Comparison of ENCODE assay signal across 11 cellular contexts in genomic region chr1:101264699-101265098, GRCh38. TPM values are rescaled to one million over a fixed set of nuclear protein-coding genes. Genes with fewer than 3 reads are reported as not detected.
DNase-seq lines count a peak whose midpoint lies in the region; ATAC-seq and TF ChIP-seq lines count a peak whose summit lies in the region.
"Had no signal": no experiment of that assay in that cellular context is flagged by ENCODE, and none has a peak within 500 bp of the region (broad histone marks: within the 10 kb centered on the region; RNA-seq: fewer than 3 reads in every experiment).

No MANE protein-coding gene starts in this region.

- H3K4me3 Mint-ChIP-seq in CD14-positive monocyte = peak overlapping the region in 1 of 2 donors; percentile 77
- peak overlapping the region; percentile 37 for H3K4me3 Mint-ChIP-seq in activated CD8-positive, alpha-beta T cell treated with anti-CD3 and anti-CD28 coated beads, Interleukin-2, amount 10 ng/mL, durations not matched to agents 7 days and 5 days

- peak overlapping the region in 5 of 7 donors; percentile 24 to 82 (median 63) for H3K27ac Mint-ChIP-seq in CD14-positive monocyte
- H3K27ac Mint-ChIP-seq in activated CD8-positive, alpha-beta T cell treated with anti-CD3 and anti-CD28 coated beads, Interleukin-2, amount 10 ng/mL, durations not matched to agents 7 days and 5 days = peak overlapping the region; percentile 81

- 2 to 24% methylated on average over 2 of the region's 2 CpGs for WGBS in GM23248 (ENCODE audit: low coverage in 1 of 2, low lambda C conversion rate in 2 of 2, missing lambda C conversion rate in 2 of 2), 2 experiments

- H3K79me2 ChIP-seq in GM23248 (ENCODE audit: insufficient read depth) = no peaks in the 10 kb centered on the region

- CTCF ChIA-PET in activated CD8-positive, alpha-beta T cell treated with anti-CD3 and anti-CD28 coated beads, Interleukin-2, amount 10 ng/mL, durations not matched to agents 7 days and 5 days (lab: Charles Lee) = interaction anchor here (1.0 to 1.4 kb wide), 4 partner anchors 13 to 26 kb away, joined by 3 to 5 read pairs (median 4); no protein-coding TSS in a partner anchor

- DNase-seq in CD14-positive monocyte (ENCODE audit: low spot score) (peak; percentile 57), GM23248 (no peak), left ventricle myocardium inferior (no peak), NCI-H446 (lab: John Stamatoyannopoulos, UW) (no peak)
- DNase-seq in activated CD8-positive, alpha-beta T cell treated with anti-CD3 and anti-CD28 coated beads, Interleukin-2, amount 10 ng/mL, durations not matched to agents 7 days and 5 days = peak; percentile 32
- no peak for DNase-seq in stimulated activated CD4-positive, alpha-beta T cell treated with anti-CD3 and anti-CD28 coated beads, Interleukin-4, amount 100 ng/mL, for 1 hour
- DNase-seq: anterior cingulate cortex, NCI-H2227 treated with DMSO at 0.1 percent for 48 hours, T1000 had no signal

- H3K4me1 Mint-ChIP-seq in CD14-positive monocyte = peaks cover 52% of the 10 kb centered on the region
- peaks cover 65% of the 10 kb centered on the region for H3K4me1 Mint-ChIP-seq in activated CD8-positive, alpha-beta T cell treated with anti-CD3 and anti-CD28 coated beads, Interleukin-2, amount 10 ng/mL, durations not matched to agents 7 days and 5 days (ENCODE audit: low read depth)

- H3K4me2 ChIP-seq in GM23248 (ENCODE audit: unreplicated experiment) = no peak overlapping the region

- peaks cover 20% of the 10 kb centered on the region for H3K4me1 ChIP-seq in GM23248 (ENCODE audit: insufficient read depth)
- H3K4me1 ChIP-seq in left ventricle myocardium inferior = peaks cover 38% of the 10 kb centered on the region

- no peak for TF ChIP-seq CTCF in CD14-positive monocyte (IDR thresholded peaks at IDR 0.05)
- no peak for TF ChIP-seq CTCF in left ventricle myocardium inferior (IDR thresholded peaks at IDR 0.05; ENCODE audit: borderline replicate concordance)

- H3K36me3 ChIP-seq in GM23248 (ENCODE audit: low read depth) (no peaks in the 10 kb centered on the region), left ventricle myocardium inferior (no peaks in the 10 kb centered on the region)

- intact Hi-C loops in CD14-positive monocyte (cut with micrococcal nuclease) (no loop called here), left ventricle myocardium inferior (cut with micrococcal nuclease) (no loop called here)

- no peak overlapping the region for H3K27ac ChIP-seq in GM23248
- H3K27ac ChIP-seq in left ventricle myocardium inferior (replicated peaks) = peak overlapping the region; percentile 65

- ATAC-seq in activated CD8-positive, alpha-beta T cell treated with anti-CD3 and anti-CD28 coated beads, Interleukin-2, amount 10 ng/mL, durations not matched to agents 7 days and 5 days = peak; percentile 40
- ATAC-seq in HG02588 (IDR thresholded peaks at IDR 0.05; ENCODE audit: unreplicated experiment) (no peak), GM18873 (IDR thresholded peaks at IDR 0.05; ENCODE audit: low FRiP score, unreplicated experiment) (no peak)

- no peaks in the 10 kb centered on the region for H4K20me1 ChIP-seq in GM23248 (ENCODE audit: insufficient read depth)

- in situ Hi-C loops in GM23248 (cut with MboI) = no loop called here

- H3K4me3 ChIP-seq in GM23248 (no peak overlapping the region), left ventricle myocardium inferior (no peak overlapping the region)

- H2AFZ ChIP-seq in GM23248 = 0 out of 2 replicates have a peak overlapping the region, but pooled peaks have one; percentile 17

- H3K9me2 ChIP-seq in GM23248 (ENCODE audit: insufficient read depth) = no peaks in the 10 kb centered on the region

- H3K27me3 ChIP-seq in GM23248 (replicated peaks; ENCODE audit: insufficient read depth) (no peaks in the 10 kb centered on the region), left ventricle myocardium inferior (ENCODE audit: low read depth) (no peaks in the 10 kb centered on the region)

- H3K9me3 ChIP-seq in GM23248 (ENCODE audit: low read depth) (no peaks in the 10 kb centered on the region), left ventricle myocardium inferior (replicated peaks) (no peaks in the 10 kb centered on the region)

- no peaks in the 10 kb centered on the region for H3K27me3 Mint-ChIP-seq in CD14-positive monocyte (ENCODE audit: low read depth in 3 of 3)
- no peaks in the 10 kb centered on the region for H3K27me3 Mint-ChIP-seq in activated CD8-positive, alpha-beta T cell treated with anti-CD3 and anti-CD28 coated beads, Interleukin-2, amount 10 ng/mL, durations not matched to agents 7 days and 5 days (ENCODE audit: low read depth)

- peaks cover 0 to 2% (median 0%) of the 10 kb centered on the region in 7 donors for H3K9me3 Mint-ChIP-seq in CD14-positive monocyte
- no peaks in the 10 kb centered on the region for H3K9me3 Mint-ChIP-seq in activated CD8-positive, alpha-beta T cell treated with anti-CD3 and anti-CD28 coated beads, Interleukin-2, amount 10 ng/mL, durations not matched to agents 7 days and 5 days (ENCODE audit: insufficient read depth)

- peaks cover 11% of the 10 kb centered on the region for H3F3A ChIP-seq in GM23248 (ENCODE audit: insufficient read depth)

- H3K36me3 Mint-ChIP-seq in CD14-positive monocyte = no peaks in the 10 kb centered on the region
- H3K36me3 Mint-ChIP-seq in activated CD8-positive, alpha-beta T cell treated with anti-CD3 and anti-CD28 coated beads, Interleukin-2, amount 10 ng/mL, durations not matched to agents 7 days and 5 days (ENCODE audit: low read depth) = peaks cover 12% of the 10 kb centered on the region

- no peak overlapping the region for H3K9ac ChIP-seq in GM23248

- POLR2A ChIA-PET in activated CD8-positive, alpha-beta T cell treated with anti-CD3 and anti-CD28 coated beads, Interleukin-2, amount 10 ng/mL, durations not matched to agents 7 days and 5 days (lab: Charles Lee) = interaction anchor here (0.6 kb wide), 1 partner anchor 26 kb away, joined by 3 read pairs; no protein-coding TSS in a partner anchor

RNA-seq across cellular contexts. Expression of gene S1PR1, which starts 27.9 kb away (rescaled TPM):
- polyA plus RNA-seq in CD14-positive monocyte (under 1 TPM; 0.43 to 0.64 TPM), GM23248 (2016; fragmentation: Nextera tagmentation; extraction: Ambion mirVana) (48.5 and 52.2 TPM in 2 replicates)
- total RNA-seq in GM23248 (2014; rRNA removed; shearing (Covaris generic)) = 42.6 and 44.3 TPM in 2 replicates
- total RNA-seq in activated CD8-positive, alpha-beta T cell treated with anti-CD3 and anti-CD28 coated beads, Interleukin-2, amount 10 ng/mL, durations not matched to agents 7 days and 5 days = 10 to 100 TPM; 72.8 to 76.5 TPM
- total RNA-seq in left ventricle myocardium inferior = 54.9 TPM

Comparison
In these comparisons a context has a peak if more than half of its experiments do, and no peak if none do; other contexts are left out.
1. DNase-seq: peak in CD14-positive monocyte (single experiment) and activated CD8-positive, alpha-beta T cell treated with anti-CD3 and anti-CD28 coated beads, Interleukin-2, amount 10 ng/mL, durations not matched to agents 7 days and 5 days (single experiment); none in GM23248 (single experiment), left ventricle myocardium inferior (single experiment), stimulated activated CD4-positive, alpha-beta T cell treated with anti-CD3 and anti-CD28 coated beads, Interleukin-4, amount 100 ng/mL, for 1 hour (single experiment) and NCI-H446 (0 of 2).